29 cellular contexts compared by ENCODE assay signal in genomic region chr2:241329669-241330615, GRCh38. TPM values are rescaled to one million over a fixed set of nuclear protein-coding genes. Genes with fewer than 3 reads are reported as not detected.
DNase-seq lines count a peak whose midpoint lies in the region; ATAC-seq, FAIRE-seq and TF ChIP-seq lines count a peak whose summit lies in the region.
"Had no signal": no experiment of that assay in that cellular context is flagged by ENCODE, and none has a peak within 500 bp of the region (broad histone marks: within the 10 kb centered on the region; RNA-seq: fewer than 3 reads in every experiment).

No MANE protein-coding gene starts in this region.

- in situ Hi-C loops in HepG2 (cut with HindIII; ENCODE audit: extremely low pct_ligation_motif_present, low pct_unique_long_range_greater_than_20kb), result no loop called here

- H3K9me3 ChIP-seq in HepG2 (ENCODE audit: low read length), result no peaks in the 10 kb centered on the region
- no peaks in the 10 kb centered on the region for H3K9me3 ChIP-seq in right lobe of liver
- H3K9me3 ChIP-seq in breast epithelium, result no peaks in the 10 kb centered on the region
- H3K9me3 ChIP-seq in keratinocyte (ENCODE audit: control insufficient read depth, low read depth, low read length), result no peaks in the 10 kb centered on the region
- H3K9me3 ChIP-seq in lower lobe of right lung, result no peaks in the 10 kb centered on the region
- H3K9me3 ChIP-seq: BE2C, MG63, psoas muscle had no signal

- WGBS in HepG2 (ENCODE audit: low lambda C conversion rate), result 98% methylated on average over 11 of the region's 11 CpGs
- 89% methylated on average over 11 of the region's 11 CpGs for WGBS in right lobe of liver (ENCODE audit: insufficient coverage, low coverage, low lambda C conversion rate, missing lambda C conversion rate)

- TF ChIP-seq RAD21 in HepG2 (CRISPR knock-in tag; IDR thresholded peaks at IDR 0.05), result no peak

- H3K4me3 ChIP-seq in HepG2 (replicated peaks in 1 of 3; ENCODE audit: insufficient read depth in 1 of 3, low read depth in 2 of 3, low read length in 3 of 3) (no peak overlapping the region), right lobe of liver (no peak overlapping the region), breast epithelium (no peak overlapping the region), keratinocyte (ENCODE audit: control insufficient read depth in 2 of 3, extremely low read depth in 1 of 3, insufficient read depth in 2 of 3, low read depth in 1 of 3, low read length in 3 of 3) (peak overlapping the region in 2 of 3 experiments; percentile 41 to 52), lower lobe of right lung (no peak overlapping the region)
- H3K4me3 ChIP-seq: cardiac muscle cell, GM23248, MG63, psoas muscle had no signal

- H3K27ac ChIP-seq in HepG2 (ENCODE audit: extremely low read length, insufficient read depth, low read length) (no peak overlapping the region), right lobe of liver (no peak overlapping the region), breast epithelium (peak overlapping the region; percentile 8 to 21), keratinocyte (ENCODE audit: control insufficient read depth, insufficient read depth, low read length) (peak overlapping the region; percentile 70), lower lobe of right lung (no peak overlapping the region)
- H3K27ac ChIP-seq: cardiac muscle cell, GM23248, psoas muscle had no signal

- H3K79me2 ChIP-seq in HepG2 (ENCODE audit: insufficient read depth, low read length) (peaks cover 88% of the 10 kb centered on the region), keratinocyte (ENCODE audit: control insufficient read depth, insufficient read depth, low read length) (peaks cover 38% of the 10 kb centered on the region)

- H3K4me1 ChIP-seq in HepG2 (ENCODE audit: insufficient read depth, low read length) (no peaks in the 10 kb centered on the region), right lobe of liver (no peaks in the 10 kb centered on the region), breast epithelium (no peaks in the 10 kb centered on the region), keratinocyte (ENCODE audit: control insufficient read depth, extremely low read depth, insufficient read depth, low read length) (peaks cover 16% of the 10 kb centered on the region), lower lobe of right lung (peaks cover 6% of the 10 kb centered on the region)
- H3K4me1 ChIP-seq: BE2C, psoas muscle had no signal

- H3K9ac ChIP-seq in HepG2 (ENCODE audit: insufficient read depth, low read depth, low read length) (no peak overlapping the region), keratinocyte (ENCODE audit: control insufficient read depth, extremely low read depth, insufficient read depth, low read length) (peak overlapping the region; percentile 43)
- H3K9ac ChIP-seq: GM23248 had no signal

- DNase-seq in HepG2 (ENCODE audit: low spot score), result no peak
- no peak for DNase-seq in right lobe of liver
- no peak for DNase-seq in breast epithelium (ENCODE audit: low spot score in 2 of 2)
- DNase-seq in keratinocyte (ENCODE audit: low read depth, low spot score), result no peak
- no peak for DNase-seq in HuH-7 (ENCODE audit: low spot score)
- no peak for DNase-seq in lower lobe of right lung
- no peak for DNase-seq in NCI-H526 (lab: John Stamatoyannopoulos, UW)
- DNase-seq: activated B cell treated with CpG ODN at 0.5 μM for 24 hours; activated naive CD4-positive, alpha-beta T cell treated with anti-CD3 and anti-CD28 coated beads, Interleukin-2, amount 10 ng/mL, durations not matched to agents 7 days and 5 days; activated T-cell treated with anti-CD3 and anti-CD28 coated beads, Interleukin-2, amount 50 U/mL, for 1 hour; amygdala; BE2C; dermis blood vessel endothelial cell; foreskin melanocyte; GM23248; hypothalamus; IMR-90; MG63; NCI-H1436 treated with DMSO at 0.1 percent for 48 hours; NCI-H2171; NCI-H524 treated with DMSO at 0.1 percent for 48 hours; psoas muscle; stimulated activated CD4-positive, alpha-beta T cell treated with anti-CD3 and anti-CD28 coated beads, Interleukin-2, amount 100 ng/mL, for 24 hours; T-helper 9 cell had no signal

- H4K20me1 ChIP-seq in HepG2 (ENCODE audit: insufficient read depth, low read length) (peaks cover 22% of the 10 kb centered on the region), keratinocyte (ENCODE audit: control insufficient read depth, extremely low read depth, insufficient read depth, low read length) (peaks cover 3% of the 10 kb centered on the region)

- H3K9me1 ChIP-seq in keratinocyte (ENCODE audit: control insufficient read depth, extremely low read depth, insufficient read depth, low read length), result no peaks in the 10 kb centered on the region

- ATAC-seq in HepG2 (no peak), right lobe of liver (no peak), lower lobe of right lung (no peak), GM21526 (IDR thresholded peaks at IDR 0.05; ENCODE audit: low FRiP score, unreplicated experiment) (no peak)
- ATAC-seq: stimulated activated effector memory CD8-positive, alpha-beta T cell treated with anti-CD3 and anti-CD28 coated beads, Interleukin-12 subunit alpha, Interleukin-12 subunit beta, amount 100 ng/mL, for 72 hours had no signal

- FAIRE-seq in HepG2 (lab: Jason Lieb, UNC), result no peak
- FAIRE-seq in keratinocyte (lab: Jason Lieb, UNC), result peak; percentile 61
- FAIRE-seq: A204.1, endothelial cell of umbilical vein had no signal

- no TSS peak for BruUV-seq in HepG2 (replicated peaks; lab: Mats Ljungman, UMichigan)

- intact Hi-C loops in HepG2 (cut with micrococcal nuclease; ENCODE audit: unreplicated experiment) (no loop called here), right lobe of liver (cut with DNase I) (no loop called here), breast epithelium (cut with DNase I; ENCODE audit: low total_unique reads) (no loop called here), lower lobe of right lung (cut with DNase I) (no loop called here)

- no peak overlapping the region for H2AFZ ChIP-seq in HepG2 (ENCODE audit: low read length)
- peak overlapping the region; percentile 49 for H2AFZ ChIP-seq in keratinocyte (ENCODE audit: control insufficient read depth, low read length)
- H2AFZ ChIP-seq: GM23248 had no signal

- dilution Hi-C loops in keratinocyte (cut with MboI; ENCODE audit: extremely low pct_ligation_motif_present, low sequenced_read_pairs), result no loop called here

- no peak for TF ChIP-seq EP300 in HepG2 (IDR thresholded peaks at IDR 0.05; ENCODE audit: low read depth in 2 of 2, low read length in 2 of 2)
- no peak for TF ChIP-seq EP300 in HepG2 (CRISPR knock-in tag; IDR thresholded peaks at IDR 0.05; ENCODE audit: borderline replicate concordance)

- H3K27me3 ChIP-seq in HepG2 (ENCODE audit: control insufficient read depth in 1 of 2, insufficient read depth in 2 of 2, low read length in 2 of 2), result no peaks in the 10 kb centered on the region
- H3K27me3 ChIP-seq in right lobe of liver, result no peaks in the 10 kb centered on the region
- no peaks in the 10 kb centered on the region for H3K27me3 ChIP-seq in breast epithelium
- H3K27me3 ChIP-seq in keratinocyte (ENCODE audit: control insufficient read depth, extremely low read depth, insufficient read depth, low read length), result no peaks in the 10 kb centered on the region
- H3K27me3 ChIP-seq in lower lobe of right lung (ENCODE audit: low read depth), result no peaks in the 10 kb centered on the region
- H3K27me3 ChIP-seq: BE2C, cardiac muscle cell, MG63 had no signal

- POLR2A ChIA-PET in HepG2 (lab: Yijun Ruan, JAX), result interaction anchor here (1.4 kb wide), 1 partner anchor 15 kb away, joined by 3 read pairs; no protein-coding TSS in a partner anchor

- TF ChIP-seq POLR2A in HepG2 (IDR thresholded peaks at IDR 0.05; ENCODE audit: insufficient read depth in 1 of 2, low read depth in 2 of 2, low read length in 2 of 2) (no peak; a peak in 1 of 4 replicates), right lobe of liver (IDR thresholded peaks at IDR 0.05) (no peak), breast epithelium (IDR thresholded peaks at IDR 0.05) (no peak)

- CTCF ChIA-PET in HepG2 (lab: Yijun Ruan, JAX; ENCODE audit: low intra/inter-chr PET ratio, low total read pairs), result no interaction called here

- no peak overlapping the region for H3K4me2 ChIP-seq in HepG2 (ENCODE audit: low read depth, low read length)
- peak overlapping the region; percentile 85 for H3K4me2 ChIP-seq in keratinocyte (ENCODE audit: control insufficient read depth, extremely low read depth, insufficient read depth, low read depth, low read length)

- H3K36me3 ChIP-seq in HepG2 (replicated peaks in 1 of 2; ENCODE audit: control insufficient read depth in 1 of 2, insufficient read depth in 2 of 2, low read length in 2 of 2) (peaks cover 15 to 94% of the 10 kb centered on the region in 2 experiments), right lobe of liver (peaks cover 0 to 29% (median 4%) of the 10 kb centered on the region in 4 donors), breast epithelium (no peaks in the 10 kb centered on the region), keratinocyte (ENCODE audit: control insufficient read depth in 2 of 2, extremely low read depth in 1 of 2, insufficient read depth in 2 of 2, low read length in 2 of 2) (peaks cover 1 to 21% of the 10 kb centered on the region in 2 experiments), lower lobe of right lung (peaks cover 64% of the 10 kb centered on the region)

- no peak for TF ChIP-seq CTCF in HepG2 (CRISPR knock-in tag; IDR thresholded peaks at IDR 0.05)
- no peak for TF ChIP-seq CTCF in right lobe of liver (IDR thresholded peaks at IDR 0.05)
- no peak for TF ChIP-seq CTCF in breast epithelium (IDR thresholded peaks at IDR 0.05)
- no peak for TF ChIP-seq CTCF in keratinocyte (optimal IDR thresholded peaks at IDR 0.05 in 1 of 3, IDR thresholded peaks at IDR 0.05 in 1 of 3, conservative IDR thresholded peaks at IDR 0.05 in 1 of 3; ENCODE audit: extremely low read depth in 1 of 3, insufficient read depth in 2 of 3, low read length in 3 of 3)
- TF ChIP-seq CTCF in lower lobe of right lung (IDR thresholded peaks at IDR 0.05), result no peak

RNA-seq across cellular contexts. Expression of gene SEPTIN2, which starts 14.2 kb away (rescaled TPM):
- total RNA-seq in HepG2 (2016; rRNA removed; fragmentation: Illumina TruSeq; extraction: Trizol) (493 and 750 TPM in 2 replicates), right lobe of liver (10 to 100 TPM; 66.6 to 97.9 (median 86.2) TPM), breast epithelium (100 to 1,000 TPM; 298 to 321 (median 299) TPM), lower lobe of right lung (255 TPM)
- total RNA-seq in HepG2 (2016; cell fraction: cytosol; rRNA removed; fragmentation: Illumina TruSeq; extraction: Trizol; ENCODE audit: low read depth), result 68.0 and 78.0 TPM in 2 replicates
- 485 and 732 TPM in 2 replicates for total RNA-seq in HepG2 (2016; cell fraction: insoluble cytoplasmic fraction; rRNA removed; fragmentation: Illumina TruSeq; extraction: Trizol)
- 155 and 168 TPM in 2 replicates for total RNA-seq in HepG2 (2016; cell fraction: membrane; rRNA removed; fragmentation: Illumina TruSeq; extraction: Trizol)
- total RNA-seq in HepG2 (2016; cell fraction: nucleus; rRNA removed; fragmentation: Illumina TruSeq; extraction: Trizol), result 303 and 351 TPM in 2 replicates
- polyA plus RNA-seq in HepG2 (2011; rRNA removed) (579 and 733 TPM in 2 replicates), keratinocyte (324 to 644 TPM (median 510 TPM) in 3 replicates)
- 208 and 366 TPM in 2 replicates for polyA plus RNA-seq in HepG2 (2011; cell fraction: cytosol; rRNA removed)
- polyA plus RNA-seq in HepG2 (2011; cell fraction: nucleus; rRNA removed), result 383 and 475 TPM in 2 replicates
- 320 and 513 TPM in 2 replicates for polyA plus RNA-seq in HepG2 (2012)
- 35.1 and 36.8 TPM in 2 replicates for polyA plus RNA-seq in HepG2 (2016; cell fraction: cytosol; fragmentation: Illumina TruSeq; extraction: Trizol; ENCODE audit: low read depth)
- 746 and 761 TPM in 2 replicates for polyA plus RNA-seq in HepG2 (2016; cell fraction: insoluble cytoplasmic fraction; fragmentation: Illumina TruSeq; extraction: Trizol; ENCODE audit: low read depth)
- polyA plus RNA-seq in HepG2 (2016; cell fraction: membrane; fragmentation: Illumina TruSeq; extraction: Trizol; ENCODE audit: low read depth), result 102 and 104 TPM in 2 replicates
- polyA plus RNA-seq in HepG2 (2016; cell fraction: nucleus; fragmentation: Illumina TruSeq; extraction: Trizol; ENCODE audit: insufficient read depth, low read depth), result 515 and 562 TPM in 2 replicates
- 234 and 609 TPM in 2 replicates for polyA minus RNA-seq in HepG2 (2011; rRNA and poly(A)+ RNA removed; ENCODE audit: low replicate concordance)
- polyA minus RNA-seq in HepG2 (2011; cell fraction: cytosol; rRNA and poly(A)+ RNA removed), result 218 and 237 TPM in 2 replicates
- polyA minus RNA-seq in HepG2 (2011; cell fraction: nucleus; rRNA and poly(A)+ RNA removed), result 446 and 458 TPM in 2 replicates
- 185 TPM for polyA plus RNA-seq in keratinocyte (2011; ENCODE audit: low read depth)
- polyA plus RNA-seq in keratinocyte (2011; cell fraction: cytosol; rRNA removed), result 277 and 576 TPM in 2 replicates
- polyA plus RNA-seq in keratinocyte (2011; cell fraction: nucleus; rRNA removed), result 398 and 533 TPM in 2 replicates
- polyA plus RNA-seq in keratinocyte (2012; ENCODE audit: low replicate concordance), result 94.9 and 264 TPM in 2 replicates
- polyA minus RNA-seq in keratinocyte, result 305 to 502 TPM (median 363 TPM) in 3 replicates
- polyA minus RNA-seq in keratinocyte (2011; cell fraction: cytosol; rRNA and poly(A)+ RNA removed), result 194 TPM
- polyA minus RNA-seq in keratinocyte (2011; cell fraction: nucleus; rRNA and poly(A)+ RNA removed), result 150 and 330 TPM in 2 replicates

RNA-seq across cellular contexts. Expression of gene HDLBP, which starts 14.5 kb away (rescaled TPM):
- total RNA-seq in HepG2 (2016; rRNA removed; fragmentation: Illumina TruSeq; extraction: Trizol), result 707 and 912 TPM in 2 replicates
- total RNA-seq in HepG2 (2016; cell fraction: cytosol; rRNA removed; fragmentation: Illumina TruSeq; extraction: Trizol; ENCODE audit: low read depth), result 195 and 216 TPM in 2 replicates
- 687 and 831 TPM in 2 replicates for total RNA-seq in HepG2 (2016; cell fraction: insoluble cytoplasmic fraction; rRNA removed; fragmentation: Illumina TruSeq; extraction: Trizol)
- 620 and 676 TPM in 2 replicates for total RNA-seq in HepG2 (2016; cell fraction: membrane; rRNA removed; fragmentation: Illumina TruSeq; extraction: Trizol)
- 437 and 494 TPM in 2 replicates for total RNA-seq in HepG2 (2016; cell fraction: nucleus; rRNA removed; fragmentation: Illumina TruSeq; extraction: Trizol)
- 434 and 464 TPM in 2 replicates for polyA plus RNA-seq in HepG2 (2011; rRNA removed)
- 419 and 448 TPM in 2 replicates for polyA plus RNA-seq in HepG2 (2011; cell fraction: cytosol; rRNA removed)
- polyA plus RNA-seq in HepG2 (2011; cell fraction: nucleus; rRNA removed), result 618 and 764 TPM in 2 replicates
- polyA plus RNA-seq in HepG2 (2012), result 461 and 517 TPM in 2 replicates
- 179 and 188 TPM in 2 replicates for polyA plus RNA-seq in HepG2 (2016; cell fraction: cytosol; fragmentation: Illumina TruSeq; extraction: Trizol; ENCODE audit: low read depth)
- 695 and 895 TPM in 2 replicates for polyA plus RNA-seq in HepG2 (2016; cell fraction: insoluble cytoplasmic fraction; fragmentation: Illumina TruSeq; extraction: Trizol; ENCODE audit: low read depth)
- polyA plus RNA-seq in HepG2 (2016; cell fraction: membrane; fragmentation: Illumina TruSeq; extraction: Trizol; ENCODE audit: low read depth), result 483 and 563 TPM in 2 replicates
- polyA plus RNA-seq in HepG2 (2016; cell fraction: nucleus; fragmentation: Illumina TruSeq; extraction: Trizol; ENCODE audit: insufficient read depth, low read depth), result 674 and 742 TPM in 2 replicates
- 303 and 643 TPM in 2 replicates for polyA minus RNA-seq in HepG2 (2011; rRNA and poly(A)+ RNA removed; ENCODE audit: low replicate concordance)
- polyA minus RNA-seq in HepG2 (2011; cell fraction: cytosol; rRNA and poly(A)+ RNA removed), result 590 and 596 TPM in 2 replicates
- 603 and 678 TPM in 2 replicates for polyA minus RNA-seq in HepG2 (2011; cell fraction: nucleus; rRNA and poly(A)+ RNA removed)
- 100 to 1,000 TPM; 341 to 557 (median 479) TPM for total RNA-seq in right lobe of liver
- 100 to 1,000 TPM; 339 to 515 (median 383) TPM for total RNA-seq in breast epithelium
- polyA plus RNA-seq in keratinocyte, result 266 to 471 TPM (median 289 TPM) in 3 replicates
- 396 TPM for polyA plus RNA-seq in keratinocyte (2011; ENCODE audit: low read depth)
- 382 and 489 TPM in 2 replicates for polyA plus RNA-seq in keratinocyte (2011; cell fraction: cytosol; rRNA removed)
- polyA plus RNA-seq in keratinocyte (2011; cell fraction: nucleus; rRNA removed), result 398 and 452 TPM in 2 replicates
- 236 and 353 TPM in 2 replicates for polyA plus RNA-seq in keratinocyte (2012; ENCODE audit: low replicate concordance)
- polyA minus RNA-seq in keratinocyte, result 439 to 717 TPM (median 544 TPM) in 3 replicates
- 476 TPM for polyA minus RNA-seq in keratinocyte (2011; cell fraction: cytosol; rRNA and poly(A)+ RNA removed)
- polyA minus RNA-seq in keratinocyte (2011; cell fraction: nucleus; rRNA and poly(A)+ RNA removed), result 226 and 405 TPM in 2 replicates
- total RNA-seq in lower lobe of right lung, result 387 TPM

RNA-seq across cellular contexts. Expression of gene FARP2, which starts 26.1 kb away (rescaled TPM):
- total RNA-seq in HepG2 (2016; rRNA removed; fragmentation: Illumina TruSeq; extraction: Trizol), result 43.3 and 45.4 TPM in 2 replicates
- 60.7 and 66.0 TPM in 2 replicates for total RNA-seq in HepG2 (2016; cell fraction: cytosol; rRNA removed; fragmentation: Illumina TruSeq; extraction: Trizol; ENCODE audit: low read depth)
- 39.9 and 41.1 TPM in 2 replicates for total RNA-seq in HepG2 (2016; cell fraction: insoluble cytoplasmic fraction; rRNA removed; fragmentation: Illumina TruSeq; extraction: Trizol)
- total RNA-seq in HepG2 (2016; cell fraction: membrane; rRNA removed; fragmentation: Illumina TruSeq; extraction: Trizol), result 26.8 and 27.2 TPM in 2 replicates
- total RNA-seq in HepG2 (2016; cell fraction: nucleus; rRNA removed; fragmentation: Illumina TruSeq; extraction: Trizol), result 40.7 and 47.5 TPM in 2 replicates
- 28.0 and 29.5 TPM in 2 replicates for polyA plus RNA-seq in HepG2 (2011; rRNA removed)
- polyA plus RNA-seq in HepG2 (2011; cell fraction: cytosol; rRNA removed), result 14.2 and 16.0 TPM in 2 replicates
- 67.3 and 75.5 TPM in 2 replicates for polyA plus RNA-seq in HepG2 (2011; cell fraction: nucleus; rRNA removed)
- polyA plus RNA-seq in HepG2 (2012), result 28.7 and 33.3 TPM in 2 replicates
- 3.3 and 4.4 TPM in 2 replicates for polyA plus RNA-seq in HepG2 (2016; cell fraction: cytosol; fragmentation: Illumina TruSeq; extraction: Trizol; ENCODE audit: low read depth)
- polyA plus RNA-seq in HepG2 (2016; cell fraction: insoluble cytoplasmic fraction; fragmentation: Illumina TruSeq; extraction: Trizol; ENCODE audit: low read depth), result 24.1 and 27.0 TPM in 2 replicates
- polyA plus RNA-seq in HepG2 (2016; cell fraction: membrane; fragmentation: Illumina TruSeq; extraction: Trizol; ENCODE audit: low read depth), result 6.7 and 9.3 TPM in 2 replicates
- 43.0 and 49.1 TPM in 2 replicates for polyA plus RNA-seq in HepG2 (2016; cell fraction: nucleus; fragmentation: Illumina TruSeq; extraction: Trizol; ENCODE audit: insufficient read depth, low read depth)
- polyA minus RNA-seq in HepG2 (2011; rRNA and poly(A)+ RNA removed; ENCODE audit: low replicate concordance), result 62.3 and 67.5 TPM in 2 replicates
- polyA minus RNA-seq in HepG2 (2011; cell fraction: cytosol; rRNA and poly(A)+ RNA removed), result 23.7 and 25.8 TPM in 2 replicates
- 56.9 and 62.9 TPM in 2 replicates for polyA minus RNA-seq in HepG2 (2011; cell fraction: nucleus; rRNA and poly(A)+ RNA removed)
- 10 to 100 TPM; 13.3 to 41.3 (median 28.7) TPM for total RNA-seq in right lobe of liver
- total RNA-seq in breast epithelium, result 10 to 100 TPM; 34.4 to 43.3 (median 40.3) TPM
- polyA plus RNA-seq in keratinocyte, result 34.8 to 40.0 TPM (median 39.3 TPM) in 3 replicates
- 14.7 TPM for polyA plus RNA-seq in keratinocyte (2011; ENCODE audit: low read depth)
- 21.4 and 30.8 TPM in 2 replicates for polyA plus RNA-seq in keratinocyte (2011; cell fraction: cytosol; rRNA removed)
- polyA plus RNA-seq in keratinocyte (2011; cell fraction: nucleus; rRNA removed), result 46.2 and 46.6 TPM in 2 replicates
- 17.4 and 30.0 TPM in 2 replicates for polyA plus RNA-seq in keratinocyte (2012; ENCODE audit: low replicate concordance)
- 60.2 to 78.7 TPM (median 68.2 TPM) in 3 replicates for polyA minus RNA-seq in keratinocyte
- 38.4 TPM for polyA minus RNA-seq in keratinocyte (2011; cell fraction: cytosol; rRNA and poly(A)+ RNA removed)
- polyA minus RNA-seq in keratinocyte (2011; cell fraction: nucleus; rRNA and poly(A)+ RNA removed), result 44.3 and 90.9 TPM in 2 replicates
- total RNA-seq in lower lobe of right lung, result 42.4 TPM

Comparison
In these comparisons a context has a peak if more than half of its experiments do, and no peak if none do; other contexts are left out.
1. H3K27ac ChIP-seq: peak in breast epithelium (2 of 2) and keratinocyte (single experiment); none in HepG2 (single experiment), right lobe of liver (0 of 3) and lower lobe of right lung (single experiment).
2. H3K4me3 ChIP-seq: peak in keratinocyte (2 of 3); none in HepG2 (0 of 3), right lobe of liver (0 of 3), breast epithelium (0 of 3) and lower lobe of right lung (single experiment).